Comparison of ENCODE assay signal across 9 cellular contexts in the genomic region with DNA sequence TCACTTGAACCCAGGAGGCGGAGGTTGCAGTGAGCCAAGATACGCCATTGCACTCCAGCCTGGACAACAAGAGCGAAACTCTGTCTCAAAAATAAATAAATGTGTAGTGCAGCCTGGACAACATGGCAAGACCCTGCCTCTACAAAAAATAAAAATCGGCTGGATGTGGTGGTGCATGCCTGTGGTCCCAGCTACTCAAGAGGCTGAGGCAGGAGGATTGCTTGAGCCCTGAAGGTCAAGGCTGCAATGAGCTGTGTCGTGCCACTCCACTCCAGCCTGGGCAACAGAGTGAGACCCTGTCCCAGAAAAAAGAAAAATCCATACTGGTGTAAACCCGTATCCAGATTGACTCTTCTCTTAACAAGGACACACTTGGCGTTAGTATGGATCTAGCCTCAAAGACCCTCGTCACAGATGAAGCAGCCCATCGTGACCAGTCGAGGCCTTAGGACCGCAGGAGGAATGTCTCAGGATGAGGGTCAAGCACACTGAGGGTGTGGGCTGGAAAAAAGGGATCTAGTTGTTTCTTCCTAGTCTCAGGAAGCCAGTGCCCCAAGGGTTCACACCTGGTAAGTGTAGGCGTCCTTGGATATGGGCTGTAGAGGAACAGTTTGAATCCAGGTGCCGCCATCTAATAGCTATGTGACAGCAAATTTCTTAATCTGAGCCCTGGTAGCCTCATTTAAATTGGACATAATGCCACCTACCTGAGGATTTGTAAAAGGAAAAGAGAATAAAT. TPM values are rescaled to one million over a fixed set of nuclear protein-coding genes. Genes with fewer than 3 reads are reported as not detected.
DNase-seq lines count a peak whose midpoint lies in the region; ATAC-seq, FAIRE-seq and TF ChIP-seq lines count a peak whose summit lies in the region.
"Had no signal": no experiment of that assay in that cellular context is flagged by ENCODE, and none has a peak within 500 bp of the region (broad histone marks: within the 10 kb centered on the region; RNA-seq: fewer than 3 reads in every experiment).

No MANE protein-coding gene starts in this region.

- DNase-seq in Ammon's horn (ENCODE audit: low spot score) (peak; percentile 3), kidney (peak; percentile 37), HuH-7 (ENCODE audit: low spot score) (no peak), ecto neural progenitor cell (ENCODE audit: low spot score) (no peak), NCI-H2081 (lab: John Stamatoyannopoulos, UW) (no peak)
- DNase-seq: NCI-H2029 had no signal

- peak; percentile 21 for ATAC-seq in GM18511 (IDR thresholded peaks at IDR 0.05; ENCODE audit: unreplicated experiment)
- ATAC-seq in HG03342 (IDR thresholded peaks at IDR 0.05; ENCODE audit: unreplicated experiment) = no peak

- H3K4me1 ChIP-seq in kidney (ENCODE audit: control insufficient read depth in 1 of 2, insufficient read depth in 1 of 2, low read depth in 1 of 2, low read length in 2 of 2) = peaks cover 14 to 23% of the 10 kb centered on the region in 2 donors

- H2AFZ ChIP-seq in SU-DHL-6 (ENCODE audit: low read depth, low read length, severe bottlenecking) = no peak overlapping the region

- peak overlapping the region; percentile 68; the same call in 1 of the 2 replicates for H3K27ac ChIP-seq in SU-DHL-6 (ENCODE audit: low read depth, low read length)
- H3K27ac ChIP-seq in kidney (ENCODE audit: low read depth in 2 of 2, low read length in 2 of 2) = no peak overlapping the region

- no peaks in the 10 kb centered on the region for H3K9me3 ChIP-seq in SU-DHL-6 (ENCODE audit: insufficient read depth, low read length)
- H3K9me3 ChIP-seq in kidney (ENCODE audit: control insufficient read depth in 1 of 2, low read length in 2 of 2) = no peaks in the 10 kb centered on the region

- H3K36me3 ChIP-seq in SU-DHL-6 (ENCODE audit: low read length) (no peaks in the 10 kb centered on the region), kidney (ENCODE audit: control insufficient read depth in 1 of 2, insufficient read depth in 2 of 2, low read length in 2 of 2) (peaks cover 22 to 30% of the 10 kb centered on the region in 2 donors)

- no peaks in the 10 kb centered on the region for H3K9me2 ChIP-seq in SU-DHL-6 (replicated peaks; ENCODE audit: insufficient read depth, low read length)

- FAIRE-seq in kidney (lab: Jason Lieb, UNC) = no peak

- no peak for TF ChIP-seq CTCF in SU-DHL-6 (IDR thresholded peaks at IDR 0.05; ENCODE audit: insufficient read depth, low read length, poor library complexity, severe bottlenecking)
- TF ChIP-seq CTCF in kidney (IDR thresholded peaks at IDR 0.05; ENCODE audit: borderline replicate concordance, extremely low read depth, insufficient read depth) = no peak

- no peaks in the 10 kb centered on the region for H3K27me3 ChIP-seq in SU-DHL-6 (ENCODE audit: low read length)

- H3K79me2 ChIP-seq in SU-DHL-6 (ENCODE audit: insufficient read depth, low read length) = no peaks in the 10 kb centered on the region

- intact Hi-C loops in kidney (cut with DNase I) = no loop called here

- H3F3A ChIP-seq in SU-DHL-6 (ENCODE audit: insufficient read depth) = peaks cover 39% of the 10 kb centered on the region

- no peaks in the 10 kb centered on the region for H4K20me1 ChIP-seq in SU-DHL-6 (ENCODE audit: low read depth, low read length)

- no peak overlapping the region for H3K4me2 ChIP-seq in SU-DHL-6 (ENCODE audit: low read depth, low read length, poor library complexity, severe bottlenecking)

- H3K9ac ChIP-seq in SU-DHL-6 (ENCODE audit: low read length) = no peak overlapping the region
- H3K9ac ChIP-seq in kidney (ENCODE audit: low read length in 2 of 2) = no peak overlapping the region

- H3K4me3 ChIP-seq in SU-DHL-6 (ENCODE audit: insufficient read depth, low read length, poor library complexity, severe bottlenecking) (no peak overlapping the region), kidney (ENCODE audit: low read length in 2 of 2) (no peak overlapping the region)

RNA-seq across cellular contexts. Expression of a gene that starts 4.0 kb away (rescaled TPM):
- 3.2 TPM for total RNA-seq in kidney
- 6.0 TPM for polyA plus RNA-seq in kidney (ENCODE audit: insufficient read depth, low read depth, low replicate concordance)

RNA-seq across cellular contexts. Expression of a gene that starts 13.2 kb away (rescaled TPM):
- total RNA-seq in kidney = 70.1 TPM
- 108 TPM for polyA plus RNA-seq in kidney (ENCODE audit: insufficient read depth, low read depth, low replicate concordance)

RNA-seq across cellular contexts. Expression of a gene that starts 13.5 kb away (rescaled TPM):
- total RNA-seq in kidney = 90.6 TPM
- polyA plus RNA-seq in kidney (ENCODE audit: insufficient read depth, low read depth, low replicate concordance) = 244 TPM

RNA-seq across cellular contexts. Expression of a gene that starts 35.5 kb away (rescaled TPM):
- 217 TPM for total RNA-seq in kidney
- polyA plus RNA-seq in kidney (ENCODE audit: insufficient read depth, low read depth, low replicate concordance) = 130 TPM

RNA-seq across cellular contexts. Expression of a gene that starts 39.8 kb away (rescaled TPM):
- total RNA-seq in kidney = 252 TPM
- 195 TPM for polyA plus RNA-seq in kidney (ENCODE audit: insufficient read depth, low read depth, low replicate concordance)

Comparison
In these comparisons a context has a peak if more than half of its experiments do, and no peak if none do; other contexts are left out.
1. DNase-seq: peak in Ammon's horn (single experiment) and kidney (single experiment); none in HuH-7 (single experiment), ecto neural progenitor cell (single experiment) and NCI-H2081 (0 of 2).